1 cellular context compared by ENCODE assay signal in genomic region chr12:93441617-93442410, GRCh38.
TF ChIP-seq lines count a peak whose summit lies in the region.

UBE2N (minus strand) TSS chr12:93441947; CDS start chr12:93441884, 63 bp downstream.

TF ChIP-seq in K562, 482 proteins besides CTCF, POLR2A, EP300 and RAD21 (continued from another document and continues in another):
- TF ChIP-seq RERE (CRISPR knock-in tag; IDR thresholded peaks at IDR 0.05; ENCODE audit: borderline replicate concordance) (no peak), FOXP1 (CRISPR knock-in tag; IDR thresholded peaks at IDR 0.05) (no peak), ZNF780A (CRISPR knock-in tag; IDR thresholded peaks at IDR 0.05) (no peak), SMAD4 (CRISPR knock-in tag; conservative IDR thresholded peaks at IDR 0.05) (0 out of 2 replicates have a peak, but pooled peaks have one; percentile 39), ATF1 (CRISPR knock-in tag; IDR thresholded peaks at IDR 0.05) (no peak; the same call in 1 of the 2 replicates), ATF1 (tag; IDR thresholded peaks at IDR 0.05) (peak; percentile 93), STAT6 (CRISPR knock-in tag; IDR thresholded peaks at IDR 0.05) (0 out of 2 replicates have a peak, but pooled peaks have one; percentile 63), NR0B1 (IDR thresholded peaks at IDR 0.05; ENCODE audit: partially characterized antibody) (no peak), SNAPC5 (CRISPR knock-in tag; IDR thresholded peaks at IDR 0.05) (no peak), E2F4 (CRISPR knock-in tag; IDR thresholded peaks at IDR 0.05; ENCODE audit: low read depth) (0 out of 2 replicates have a peak, but pooled peaks have one; percentile 22), KLF6 (CRISPR knock-in tag; IDR thresholded peaks at IDR 0.05; ENCODE audit: borderline replicate concordance) (no peak), LARP7 (IDR thresholded peaks at IDR 0.05) (no peak), THAP7 (CRISPR knock-in tag; IDR thresholded peaks at IDR 0.05) (no peak), THAP12 (CRISPR knock-in tag; IDR thresholded peaks at IDR 0.05) (peak; percentile 50), U2AF1 (optimal IDR thresholded peaks at IDR 0.05; ENCODE audit: low read depth, low read length) (no peak), CREM (IDR thresholded peaks at IDR 0.05; ENCODE audit: low read depth) (peak; percentile 94), NFE2 (IDR thresholded peaks at IDR 0.05; ENCODE audit: low read depth) (no peak), STAT5B (CRISPR knock-in tag; IDR thresholded peaks at IDR 0.05) (no peak), MYC (IDR thresholded peaks at IDR 0.05; ENCODE audit: low read depth, low read length) (peak; percentile 87), MYC (CRISPR knock-in tag; IDR thresholded peaks at IDR 0.05; ENCODE audit: borderline replicate concordance, low read depth) (no peak), OTX1 (CRISPR knock-in tag; IDR thresholded peaks at IDR 0.05) (no peak), ZNF197 (CRISPR knock-in tag; IDR thresholded peaks at IDR 0.05; ENCODE audit: low read depth) (no peak), RFX7 (CRISPR knock-in tag; IDR thresholded peaks at IDR 0.05) (no peak), TAF1 (IDR thresholded peaks at IDR 0.05; ENCODE audit: control insufficient read depth, extremely low read depth, insufficient read depth, low read length, severe bottlenecking) (peak; percentile 83), ZNF778 (CRISPR knock-in tag; IDR thresholded peaks at IDR 0.05) (no peak), TRIM24 (IDR thresholded peaks at IDR 0.05) (no peak; a peak in 1 of 4 replicates), MITF (IDR thresholded peaks at IDR 0.05) (no peak)
